ENCODE assay signal across 8 cellular contexts in genomic region chr1:26864610-26865480, GRCh38. TPM values are rescaled to one million over a fixed set of nuclear protein-coding genes. Genes with fewer than 3 reads are reported as not detected.
DNase-seq lines count a peak whose midpoint lies in the region; ATAC-seq and TF ChIP-seq lines count a peak whose summit lies in the region.

No MANE protein-coding gene starts in this region.

- H3K27ac Mint-ChIP-seq in activated CD4-positive, alpha-beta T cell treated with anti-CD3 and anti-CD28 coated beads, Interleukin-2, amount 10 ng/mL, durations not matched to agents 24 days and 14 days = peak overlapping the region; percentile 90

- ATAC-seq in GM19328 (IDR thresholded peaks at IDR 0.05; ENCODE audit: unreplicated experiment) (peak; percentile 86), HG03469 (IDR thresholded peaks at IDR 0.05; ENCODE audit: unreplicated experiment) (peak; percentile 76), left colon (peak; percentile 74)

- no peaks in the 10 kb centered on the region for H3K27me3 Mint-ChIP-seq in activated CD4-positive, alpha-beta T cell treated with anti-CD3 and anti-CD28 coated beads, Interleukin-2, amount 10 ng/mL, durations not matched to agents 24 days and 14 days

- H3K36me3 Mint-ChIP-seq in activated CD4-positive, alpha-beta T cell treated with anti-CD3 and anti-CD28 coated beads, Interleukin-2, amount 10 ng/mL, durations not matched to agents 24 days and 14 days (ENCODE audit: low read depth) = no peaks in the 10 kb centered on the region

- no peaks in the 10 kb centered on the region for H3K9me3 Mint-ChIP-seq in activated CD4-positive, alpha-beta T cell treated with anti-CD3 and anti-CD28 coated beads, Interleukin-2, amount 10 ng/mL, durations not matched to agents 24 days and 14 days

- intact Hi-C loops in activated CD4-positive, alpha-beta T cell treated with anti-CD3 and anti-CD28 coated beads, Interleukin-2, amount 10 ng/mL, durations not matched to agents 24 days and 14 days (cut with micrococcal nuclease) = loop anchor here (1.0 to 2.0 kb wide), 4 partner anchors 12 to 78 kb away; partner anchors contain the start of genes GPN2, PIGV and ZDHHC18
- intact Hi-C loops in left colon (cut with DNase I, micrococcal nuclease) = no loop called here

- peak overlapping the region; percentile 89 for H3K4me3 Mint-ChIP-seq in activated CD4-positive, alpha-beta T cell treated with anti-CD3 and anti-CD28 coated beads, Interleukin-2, amount 10 ng/mL, durations not matched to agents 24 days and 14 days

- peaks cover 28% of the 10 kb centered on the region for H3K4me1 Mint-ChIP-seq in activated CD4-positive, alpha-beta T cell treated with anti-CD3 and anti-CD28 coated beads, Interleukin-2, amount 10 ng/mL, durations not matched to agents 24 days and 14 days

- H3K27ac ChIP-seq in coronary artery = peak overlapping the region; percentile 99 to 100

- DNase-seq in C1 segment of cervical spinal cord (lab: John Stamatoyannopoulos, UW) (peak; percentile 82 to 99 (median 92)), NCI-H526 (lab: John Stamatoyannopoulos, UW) (peak; percentile 93 to 98), coronary artery (ENCODE audit: low spot score) (peak; percentile 99), left colon (peak; percentile 96 to 97)
- peak; percentile 99 for DNase-seq in activated CD4-positive, alpha-beta T cell treated with anti-CD3 and anti-CD28 coated beads, Interleukin-2, amount 10 ng/mL, durations not matched to agents 24 days and 14 days
- peak; percentile 85 to 90 for DNase-seq in stimulated activated CD4-positive, alpha-beta T cell treated with anti-CD3 and anti-CD28 coated beads, Interleukin-1b, Interleukin-23, amount 100 ng/mL, for 4 hours (ENCODE audit: low read depth in 2 of 2)

- H3K4me3 ChIP-seq in coronary artery = peak overlapping the region; percentile 78

- TF ChIP-seq CTCF in coronary artery (IDR thresholded peaks at IDR 0.05) = no peak

RNA-seq across cellular contexts. Expression of gene SFN, which starts 1.9 kb away (rescaled TPM):
- 0.24 and 0.47 TPM in 2 replicates for total RNA-seq in activated CD4-positive, alpha-beta T cell treated with anti-CD3 and anti-CD28 coated beads, Interleukin-2, amount 10 ng/mL, durations not matched to agents 24 days and 14 days
- 100 to 1,000 TPM; 202 to 348 TPM for total RNA-seq in left colon

RNA-seq across cellular contexts. Expression of gene GPN2, which starts 25.2 kb away (rescaled TPM):
- 41.8 and 47.1 TPM in 2 replicates for total RNA-seq in activated CD4-positive, alpha-beta T cell treated with anti-CD3 and anti-CD28 coated beads, Interleukin-2, amount 10 ng/mL, durations not matched to agents 24 days and 14 days
- 10 to 100 TPM; 33.8 to 38.8 TPM for total RNA-seq in left colon

RNA-seq across cellular contexts. Expression of gene GPATCH3, which starts 35.4 kb away (rescaled TPM):
- 12.1 and 14.2 TPM in 2 replicates for total RNA-seq in activated CD4-positive, alpha-beta T cell treated with anti-CD3 and anti-CD28 coated beads, Interleukin-2, amount 10 ng/mL, durations not matched to agents 24 days and 14 days
- total RNA-seq in left colon = 10 to 100 TPM; 12.3 to 15.2 TPM

RNA-seq across cellular contexts. Expression of gene ZDHHC18, which starts 38.4 kb away (rescaled TPM):
- 75.9 and 77.3 TPM in 2 replicates for total RNA-seq in activated CD4-positive, alpha-beta T cell treated with anti-CD3 and anti-CD28 coated beads, Interleukin-2, amount 10 ng/mL, durations not matched to agents 24 days and 14 days
- 10 to 100 TPM; 22.2 to 25.8 TPM for total RNA-seq in left colon

RNA-seq across cellular contexts. Expression of gene NR0B2, which starts 48.9 kb away (rescaled TPM):
- not detected in 2 replicates for total RNA-seq in activated CD4-positive, alpha-beta T cell treated with anti-CD3 and anti-CD28 coated beads, Interleukin-2, amount 10 ng/mL, durations not matched to agents 24 days and 14 days
- under 1 TPM; 0.31 to 0.34 TPM for total RNA-seq in left colon

Comparison
In these comparisons a context has a peak if more than half of its experiments do, and no peak if none do; other contexts are left out.
1. Peak in every context shown above with its lines: DNase-seq, ATAC-seq, H3K4me3 ChIP-seq and H3K27ac ChIP-seq.
2. RNA of gene SFN, which starts 1.9 kb away (total RNA-seq): 202 to 348 TPM in left colon; 0.24 to 0.47 TPM in activated CD4-positive, alpha-beta T cell treated with anti-CD3 and anti-CD28 coated beads, Interleukin-2, amount 10 ng/mL, durations not matched to agents 24 days and 14 days; every median in the first group is over 100 times any median in the second.